18 cellular contexts compared by ENCODE assay signal in genomic region chr2:76850969-76851368, GRCh38.
"Had no signal": no experiment of that assay in that cellular context is flagged by ENCODE, and none has a peak within 500 bp of the region (broad histone marks: within the 10 kb centered on the region; RNA-seq: fewer than 3 reads in every experiment).

No MANE protein-coding gene starts in this region.

- DNase-seq: activated B cell treated with CpG ODN at 0.5 μM for 24 hours; activated CD4-positive, alpha-beta T cell treated with anti-CD3 and anti-CD28 coated beads, Interleukin-2, amount 10 ng/mL, durations not matched to agents 24 days and 14 days; activated CD8-positive, alpha-beta memory T cell treated with anti-CD3 and anti-CD28 coated beads, Interleukin-2, amount 50 U/mL, for 4 hours; activated CD8-positive, alpha-beta T cell treated with anti-CD3 and anti-CD28 coated beads, Interleukin-2, amount 10 ng/mL, durations not matched to agents 7 days and 5 days; activated gamma-delta T cell; activated T-cell treated with anti-CD3 and anti-CD28 coated beads, Interleukin-2, amount 50 U/mL, for 48 hours; heart right ventricle; left colon; lower lobe of right lung; nephron progenitor cell; occipital lobe; right cardiac atrium; small intestine; stimulated activated CD4-positive, alpha-beta T cell treated with anti-CD3 and anti-CD28 coated beads, Interleukin-4, amount 100 ng/mL, for 4 hours; stimulated activated CD8-positive, alpha-beta memory T cell treated with anti-CD3 and anti-CD28 coated beads, Interleukin-4, amount 100 ng/mL, for 48 hours; stimulated activated naive CD4-positive, alpha-beta T cell treated with Interleukin-2 at 50 U/mL for 16 hours; substantia nigra; transverse colon had no signal
